In the genomic region with DNA sequence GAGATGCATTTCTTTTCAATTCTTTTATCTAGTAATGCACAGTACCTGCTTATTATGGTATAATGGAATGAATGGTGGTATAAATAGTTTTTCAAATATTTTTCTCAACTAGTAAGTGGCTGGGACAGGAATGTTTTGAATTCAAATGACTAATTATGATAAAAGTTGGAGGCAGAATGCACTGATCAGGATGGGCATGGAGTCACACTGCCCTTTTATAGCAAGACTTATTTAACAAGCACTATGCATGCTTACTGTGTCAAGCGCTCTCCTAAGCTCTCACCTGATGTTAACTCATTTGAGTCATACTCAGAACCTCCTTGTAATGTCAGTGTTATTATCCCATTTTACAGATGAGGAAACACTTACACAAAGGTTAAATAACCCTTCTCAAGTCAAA, we compare ENCODE assay signal across 17 cellular contexts.
"Had no signal": no experiment of that assay in that cellular context is flagged by ENCODE, and none has a peak within 500 bp of the region (broad histone marks: within the 10 kb centered on the region; RNA-seq: fewer than 3 reads in every experiment).

No MANE protein-coding gene starts in this region.

- DNase-seq: activated CD4-positive, alpha-beta T cell treated with anti-CD3 and anti-CD28 coated beads for 1 hour; activated T-cell treated with anti-CD3 and anti-CD28 coated beads, Interleukin-2, amount 50 U/mL, for 1 hour; cortex of kidney; kidney; lower lobe of right lung; naive thymus-derived CD4-positive, alpha-beta T cell; posterior cingulate gyrus; sigmoid colon; stimulated activated CD4-positive, alpha-beta T cell treated with anti-CD3 and anti-CD28 coated beads, Interleukin-4, amount 100 ng/mL, for 1 hour; stimulated activated naive CD4-positive, alpha-beta T cell; T-cell; testis; upper lobe of right lung; WERI-Rb-1 had no signal

- H3K36me3 ChIP-seq: cardiac muscle cell, lower lobe of right lung, sigmoid colon, upper lobe of right lung, WERI-Rb-1 had no signal

- H3K9me3 ChIP-seq: lower lobe of right lung, sigmoid colon, testis, upper lobe of right lung had no signal

- H3K27me3 ChIP-seq: cardiac muscle cell, sigmoid colon, testis, upper lobe of right lung had no signal

- H3K27ac ChIP-seq: cardiac muscle cell, epithelial cell of prostate, lower lobe of right lung, sigmoid colon, testis, upper lobe of right lung, WERI-Rb-1 had no signal

- H3K4me3 ChIP-seq: cardiac muscle cell, lower lobe of right lung, sigmoid colon, testis, upper lobe of right lung had no signal

- H3K4me1 ChIP-seq: testis, upper lobe of right lung had no signal

- ATAC-seq: activated naive CD4-positive, alpha-beta T cell treated with anti-CD3 and anti-CD28 coated beads, Interleukin-2, amount 50 U/mL, for 72 hours; lower lobe of right lung; naive thymus-derived CD4-positive, alpha-beta T cell; T-cell; upper lobe of right lung had no signal
